Comparison of ENCODE assay signal across 1 cellular context in genomic region chr16:3431779-3432219, GRCh38.
TF ChIP-seq lines count a peak whose summit lies in the region.

No MANE protein-coding gene starts in this region.

TF ChIP-seq in K562, 482 proteins besides CTCF, POLR2A, EP300 and RAD21 (continued from another document):
- TF ChIP-seq MGA (IDR thresholded peaks at IDR 0.05) (peak; percentile 47; the same call in 1 of the 2 replicates), CHD1 (IDR thresholded peaks at IDR 0.05; ENCODE audit: low read length) (no peak), SPI1 (IDR thresholded peaks at IDR 0.05; ENCODE audit: borderline replicate concordance, low read depth, low read length) (0 out of 2 replicates have a peak, but pooled peaks have one; percentile 3), ZNF143 (CRISPR knock-in tag; IDR thresholded peaks at IDR 0.05) (peak; percentile 65), TFAP4 (CRISPR knock-in tag; IDR thresholded peaks at IDR 0.05; ENCODE audit: borderline replicate concordance) (peak; percentile 29; the same call in 1 of the 2 replicates), RBFOX2 (IDR thresholded peaks at IDR 0.05; ENCODE audit: low read depth, low read length) (peak; percentile 44; the same call in 1 of the 2 replicates), ELF1 (tag; IDR thresholded peaks at IDR 0.05) (peak; percentile 46; the same call in 1 of the 2 replicates), NFE2 (IDR thresholded peaks at IDR 0.05; ENCODE audit: low read depth) (0 out of 2 replicates have a peak, but pooled peaks have one; percentile 8), ARID4B (CRISPR knock-in tag; IDR thresholded peaks at IDR 0.05) (0 out of 2 replicates have a peak, but pooled peaks have one; percentile 41), TSHZ1 (CRISPR knock-in tag; IDR thresholded peaks at IDR 0.05) (no peak), MNT (conservative IDR thresholded peaks at IDR 0.05) (peak in 1 of 2 experiments; percentile 51; a peak in 1 of 4 replicates), USF1 (CRISPR knock-in tag; IDR thresholded peaks at IDR 0.05) (peak; percentile 43; the same call in 1 of the 2 replicates), CBX3 (IDR thresholded peaks at IDR 0.05; ENCODE audit: borderline replicate concordance in 1 of 2, low read length in 2 of 2) (peak in 1 of 2 experiments; percentile 86; a peak in 1 of 3 replicates), PHF8 (IDR thresholded peaks at IDR 0.05; ENCODE audit: borderline replicate concordance, low read length) (peak; percentile 20; the same call in 1 of the 2 replicates), GABPA (tag; conservative IDR thresholded peaks at IDR 0.05; ENCODE audit: low read depth) (peak; percentile 88), THRAP3 (IDR thresholded peaks at IDR 0.05; ENCODE audit: borderline replicate concordance) (peak; percentile 62; the same call in 1 of the 2 replicates), PKNOX1 (IDR thresholded peaks at IDR 0.05) (peak; percentile 55), C11orf30 (IDR thresholded peaks at IDR 0.05; ENCODE audit: low read depth) (peak; percentile 43; the same call in 1 of the 2 replicates), ZNF354B (CRISPR knock-in tag; IDR thresholded peaks at IDR 0.05) (no peak), ETS2 (tag; IDR thresholded peaks at IDR 0.05; ENCODE audit: borderline replicate concordance, poor library complexity, severe bottlenecking) (no peak)
